29 cellular contexts compared by ENCODE assay signal in genomic region chr15:97566957-97567356, GRCh38.
DNase-seq lines count a peak whose midpoint lies in the region; ATAC-seq, FAIRE-seq and TF ChIP-seq lines count a peak whose summit lies in the region.
"Had no signal": no experiment of that assay in that cellular context is flagged by ENCODE, and none has a peak within 500 bp of the region (broad histone marks: within the 10 kb centered on the region; RNA-seq: fewer than 3 reads in every experiment).

No MANE protein-coding gene starts in this region.

- H2AFZ ChIP-seq in endothelial cell of umbilical vein (ENCODE audit: low read depth, low read length) (peak overlapping the region; percentile 19), neural progenitor cell (replicated peaks) (no peak overlapping the region)

- H3K9me3 Mint-ChIP-seq in nephron (peaks cover 6% of the 10 kb centered on the region), neural progenitor cell (no peaks in the 10 kb centered on the region)

- H3K9me3 ChIP-seq in endothelial cell of umbilical vein (replicated peaks; ENCODE audit: control insufficient read depth, insufficient read depth, low read length) = no peaks in the 10 kb centered on the region
- no peaks in the 10 kb centered on the region for H3K9me3 ChIP-seq in neural progenitor cell (ENCODE audit: low read depth)
- H3K9me3 ChIP-seq: body of pancreas, Caco-2 had no signal

- H3K79me2 ChIP-seq in endothelial cell of umbilical vein (ENCODE audit: control insufficient read depth, insufficient read depth, low read length) (no peaks in the 10 kb centered on the region), neural progenitor cell (ENCODE audit: low read depth) (no peaks in the 10 kb centered on the region)

- no peaks in the 10 kb centered on the region for H3K9me1 ChIP-seq in endothelial cell of umbilical vein (replicated peaks; ENCODE audit: control insufficient read depth, extremely low read depth, insufficient read depth, low read length)

- peak; percentile 91 for FAIRE-seq in endothelial cell of umbilical vein (lab: Jason Lieb, UNC)
- no peak for FAIRE-seq in RCC 7860 (lab: Jason Lieb, UNC)

- peaks cover 6% of the 10 kb centered on the region for H3K4me1 Mint-ChIP-seq in nephron
- no peaks in the 10 kb centered on the region for H3K4me1 Mint-ChIP-seq in neural progenitor cell
- H3K4me1 Mint-ChIP-seq: immature natural killer cell; naive thymus-derived CD8-positive, alpha-beta T cell; stimulated activated memory B cell treated with anti-CD40 and anti-IgM and Interleukin-4, amounts not matched to agents 10 μg/mL and 1 μg/mL and 100 μg/mL, for 72 hours; T-cell had no signal

- H3K27ac Mint-ChIP-seq in nephron = peak overlapping the region in 2 of 3 experiments; percentile 0 to 50
- H3K27ac Mint-ChIP-seq in neural progenitor cell = no peak overlapping the region
- H3K27ac Mint-ChIP-seq: activated T-cell treated with anti-CD3 and anti-CD28 coated beads, Interleukin-2, amount 50 U/mL, for 72 hours; immature natural killer cell; naive thymus-derived CD8-positive, alpha-beta T cell; stimulated activated memory B cell treated with anti-CD40 and anti-IgM and Interleukin-4, amounts not matched to agents 10 μg/mL and 1 μg/mL and 100 μg/mL, for 72 hours; T-cell had no signal

- H3K27ac ChIP-seq in endothelial cell of umbilical vein (ENCODE audit: insufficient read depth, low read depth, low read length) (peak overlapping the region; percentile 42), neural progenitor cell (no peak overlapping the region)
- H3K27ac ChIP-seq: BLaER1 treated with 17β-estradiol and CSF1 and Interleukin-3, amounts not matched to agents 10 nM and 100 nM; body of pancreas had no signal

- H3K4me1 ChIP-seq in endothelial cell of umbilical vein (ENCODE audit: control insufficient read depth, extremely low read depth, insufficient read depth, low read length) = peaks cover 18% of the 10 kb centered on the region
- H3K4me1 ChIP-seq in neural progenitor cell = no peaks in the 10 kb centered on the region
- H3K4me1 ChIP-seq: body of pancreas, Caco-2 had no signal

- no TSS peak for BruUV-seq in endothelial cell of umbilical vein (replicated peaks; lab: Mats Ljungman, UMichigan)

- H3K4me3 ChIP-seq in endothelial cell of umbilical vein (replicated peaks in 1 of 3; ENCODE audit: insufficient read depth in 1 of 3, low read depth in 1 of 3, low read length in 3 of 3) = no peak overlapping the region
- H3K4me3 ChIP-seq in neural progenitor cell = no peak overlapping the region
- H3K4me3 ChIP-seq: BLaER1 treated with 17β-estradiol and CSF1 and Interleukin-3, amounts not matched to agents 10 nM and 100 nM; body of pancreas had no signal

- no peaks in the 10 kb centered on the region for H3K27me3 ChIP-seq in endothelial cell of umbilical vein (ENCODE audit: control insufficient read depth in 2 of 2, insufficient read depth in 2 of 2, low read length in 2 of 2)
- no peaks in the 10 kb centered on the region for H3K27me3 ChIP-seq in neural progenitor cell
- H3K27me3 ChIP-seq: BLaER1 treated with 17β-estradiol and CSF1 and Interleukin-3, amounts not matched to agents 10 nM and 100 nM; body of pancreas had no signal

- H3K4me3 Mint-ChIP-seq in nephron (no peak overlapping the region), neural progenitor cell (no peak overlapping the region)
- H3K4me3 Mint-ChIP-seq: activated T-cell treated with anti-CD3 and anti-CD28 coated beads, Interleukin-2, amount 50 U/mL, for 72 hours; immature natural killer cell; naive thymus-derived CD8-positive, alpha-beta T cell; stimulated activated memory B cell treated with anti-CD40 and anti-IgM and Interleukin-4, amounts not matched to agents 10 μg/mL and 1 μg/mL and 100 μg/mL, for 72 hours; T-cell had no signal

- H3K4me2 ChIP-seq in endothelial cell of umbilical vein (ENCODE audit: insufficient read depth, low read length) (peak overlapping the region; percentile 37), neural progenitor cell (no peak overlapping the region)

- no peaks in the 10 kb centered on the region for H4K20me1 ChIP-seq in endothelial cell of umbilical vein (replicated peaks; ENCODE audit: control insufficient read depth, extremely low read depth, insufficient read depth, low read length)
- H4K20me1 ChIP-seq in neural progenitor cell (ENCODE audit: low read depth) = no peaks in the 10 kb centered on the region
- H4K20me1 ChIP-seq: BLaER1 treated with 17β-estradiol and CSF1 and Interleukin-3, amounts not matched to agents 10 nM and 100 nM had no signal

- ATAC-seq in GM18517 (IDR thresholded peaks at IDR 0.05; ENCODE audit: unreplicated experiment) (no peak), HG02678 (IDR thresholded peaks at IDR 0.05; ENCODE audit: unreplicated experiment) (no peak)
- ATAC-seq: activated T-cell treated with anti-CD3 and anti-CD28 coated beads, Interleukin-2, amount 50 U/mL, for 72 hours; body of pancreas; left ventricle myocardium superior; naive thymus-derived CD8-positive, alpha-beta T cell; PC-3; stimulated activated memory B cell treated with anti-CD40 and anti-IgM and Interleukin-4, amounts not matched to agents 10 μg/mL and 1 μg/mL and 100 μg/mL, for 72 hours; T-cell had no signal

- DNase-seq in COLO829 (ENCODE audit: low spot score) (peak; percentile 71), M059J (ENCODE audit: low read depth) (peak; percentile 2), endothelial cell of umbilical vein (ENCODE audit: low read depth, low spot score) (peak; percentile 97), neural progenitor cell (ENCODE audit: low spot score) (no peak), RCC 7860 (ENCODE audit: low spot score) (no peak)
- DNase-seq: activated CD4-positive, alpha-beta T cell treated with anti-CD3 and anti-CD28 coated beads, Interleukin-2, amount 50 U/mL, for 4 hours; activated naive CD4-positive, alpha-beta T cell treated with Interleukin-2 at 50 U/mL for 16 hours; activated T-cell treated with anti-CD3 and anti-CD28 coated beads, Interleukin-2, amount 50 U/mL, for 72 hours; Caco-2; effector CD8-positive, alpha-beta T cell; hypothalamus; immature natural killer cell; IMR-90; left ventricle myocardium superior; naive thymus-derived CD8-positive, alpha-beta T cell; NCI-H1092; NCI-H187 treated with DMSO at 0.1 percent for 48 hours; NCI-H524 treated with DMSO at 0.1 percent for 48 hours; PC-3; right cardiac atrium; SIG-M5; stimulated activated CD4-positive, alpha-beta T cell treated with anti-CD3 and anti-CD28 coated beads, Interleukin-4, amount 100 ng/mL, for 4 hours; T-cell had no signal

- H3F3A ChIP-seq in neural progenitor cell (ENCODE audit: low read depth) = no peaks in the 10 kb centered on the region

- H3K27me3 Mint-ChIP-seq in nephron (ENCODE audit: low read depth) (no peaks in the 10 kb centered on the region), neural progenitor cell (ENCODE audit: insufficient read depth, low read depth) (no peaks in the 10 kb centered on the region)
- H3K27me3 Mint-ChIP-seq: stimulated activated memory B cell treated with anti-CD40 and anti-IgM and Interleukin-4, amounts not matched to agents 10 μg/mL and 1 μg/mL and 100 μg/mL, for 72 hours; T-cell had no signal

- H3K36me3 Mint-ChIP-seq in nephron (ENCODE audit: low read depth) = no peaks in the 10 kb centered on the region
- H3K36me3 Mint-ChIP-seq in neural progenitor cell = no peaks in the 10 kb centered on the region
- H3K36me3 Mint-ChIP-seq: immature natural killer cell; naive thymus-derived CD8-positive, alpha-beta T cell; stimulated activated memory B cell treated with anti-CD40 and anti-IgM and Interleukin-4, amounts not matched to agents 10 μg/mL and 1 μg/mL and 100 μg/mL, for 72 hours; T-cell had no signal

- POLR2A ChIA-PET in endothelial cell of umbilical vein (lab: Charles Lee) = interaction anchor here (0.9 kb wide), 1 partner anchor 63 kb away, joined by 4 read pairs; no protein-coding TSS in a partner anchor

- H3K36me3 ChIP-seq in endothelial cell of umbilical vein (ENCODE audit: control insufficient read depth in 2 of 2, extremely low read depth in 1 of 2, insufficient read depth in 2 of 2, low read length in 2 of 2) (no peaks in the 10 kb centered on the region), neural progenitor cell (no peaks in the 10 kb centered on the region)
- H3K36me3 ChIP-seq: BLaER1 treated with 17β-estradiol and CSF1 and Interleukin-3, amounts not matched to agents 10 nM and 100 nM had no signal

- H3K9ac ChIP-seq in endothelial cell of umbilical vein (replicated peaks; ENCODE audit: extremely low read depth, insufficient read depth, low read length) = peak overlapping the region; percentile 32
- H3K9ac ChIP-seq in neural progenitor cell = no peak overlapping the region
- H3K9ac ChIP-seq: BLaER1 treated with 17β-estradiol and CSF1 and Interleukin-3, amounts not matched to agents 10 nM and 100 nM had no signal

- TF ChIP-seq POLR2A in endothelial cell of umbilical vein (IDR thresholded peaks at IDR 0.05; ENCODE audit: low read depth, low read length) = no peak

- dilution Hi-C loops in endothelial cell of umbilical vein (cut with MboI; ENCODE audit: extremely low pct_ligation_motif_present, low sequenced_read_pairs) = no loop called here

- intact Hi-C loops in endothelial cell of umbilical vein (cut with micrococcal nuclease) = loop anchor here (1.0 to 10.0 kb wide), 4 partner anchors 63 to 1212 kb away; partner anchors contain the start of gene ARRDC4

- TF ChIP-seq CTCF in endothelial cell of umbilical vein (IDR thresholded peaks at IDR 0.05; ENCODE audit: extremely low read depth in 1 of 2, insufficient read depth in 1 of 2, low read depth in 1 of 2, low read length in 2 of 2) (no peak), nephron (IDR thresholded peaks at IDR 0.05; ENCODE audit: unreplicated experiment in 3 of 3) (no peak), neural progenitor cell (IDR thresholded peaks at IDR 0.05) (no peak)

- CTCF ChIA-PET in endothelial cell of umbilical vein (lab: Charles Lee) = interaction anchor here (1.0 kb wide), 2 partner anchors 61 to 321 kb away, joined by 3 to 4 read pairs; no protein-coding TSS in a partner anchor

TF ChIP-seq in endothelial cell of umbilical vein, 7 proteins besides CTCF, POLR2A, EP300 and RAD21:
- TF ChIP-seq MAX (IDR thresholded peaks at IDR 0.05; ENCODE audit: insufficient read depth, insufficient read length) (no peak), FOS (IDR thresholded peaks at IDR 0.05; ENCODE audit: borderline replicate concordance, insufficient read depth, low read length) (peak; percentile 41), GATA2 (IDR thresholded peaks at IDR 0.05; ENCODE audit: insufficient read depth, insufficient read length, low read depth, low read length) (no peak), MYC (IDR thresholded peaks at IDR 0.05; ENCODE audit: low read depth, low read length) (no peak), POLR2AphosphoS5 (IDR thresholded peaks at IDR 0.05; ENCODE audit: insufficient read depth, low read depth, low read length) (peak; percentile 68), JUN (IDR thresholded peaks at IDR 0.05; ENCODE audit: borderline replicate concordance, insufficient read depth, insufficient read length, low read depth) (peak; percentile 55), EZH2 (IDR thresholded peaks at IDR 0.05; ENCODE audit: borderline replicate concordance, low read depth, low read length, severe bottlenecking) (no peak)

Comparison
In these comparisons a context has a peak if more than half of its experiments do, and no peak if none do; other contexts are left out.
1. DNase-seq: peak in COLO829 (single experiment), M059J (single experiment) and endothelial cell of umbilical vein (single experiment); none in neural progenitor cell (single experiment) and RCC 7860 (single experiment).